16 cellular contexts compared by ENCODE assay signal in the genomic region with DNA sequence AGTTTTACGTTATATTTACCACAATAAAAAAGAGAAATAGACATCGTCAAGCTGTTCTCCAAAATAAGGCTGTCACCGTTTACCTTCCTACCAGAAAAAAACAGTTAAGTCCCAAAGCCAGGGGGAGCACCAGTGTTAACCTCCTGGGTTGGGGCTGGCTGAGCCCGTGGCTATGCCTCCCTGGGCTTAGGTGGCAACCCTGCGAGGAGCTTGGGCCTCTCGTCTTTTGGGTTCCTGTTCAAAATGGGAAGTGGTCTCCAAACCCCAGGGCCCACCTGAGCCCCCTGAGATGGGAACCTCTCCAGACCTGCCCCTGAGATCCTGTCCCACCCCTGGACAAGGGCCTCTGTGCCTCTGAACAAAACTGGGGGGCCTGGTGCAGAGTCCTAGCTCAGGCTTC.
"Had no signal": no experiment of that assay in that cellular context is flagged by ENCODE, and none has a peak within 500 bp of the region (broad histone marks: within the 10 kb centered on the region; RNA-seq: fewer than 3 reads in every experiment).

No MANE protein-coding gene starts in this region.

- H3K4me3 ChIP-seq: lung, thoracic aorta had no signal

- H3K36me3 ChIP-seq: neutrophil, thoracic aorta had no signal

- ATAC-seq: activated CD8-positive, alpha-beta T cell treated with anti-CD3 and anti-CD28 coated beads for 36 hours; effector memory CD8-positive, alpha-beta T cell; WTC11 had no signal

- H3K9me3 ChIP-seq: neutrophil, thoracic aorta had no signal

- DNase-seq: activated CD4-positive, alpha-beta T cell treated with anti-CD3 and anti-CD28 coated beads for 1 hour; activated CD4-positive, alpha-beta T cell treated with anti-CD3 and anti-CD28 coated beads, Interleukin-2, amount 10 ng/mL, durations not matched to agents 7 days and 5 days; activated CD8-positive, alpha-beta T cell treated with anti-CD3 and anti-CD28 coated beads for 36 hours; activated T-cell treated with anti-CD3 and anti-CD28 coated beads, Interleukin-2, amount 50 U/mL, for 48 hours; effector memory CD8-positive, alpha-beta T cell; foreskin fibroblast; naive B cell; retina; stimulated activated CD4-positive, alpha-beta T cell treated with anti-CD3 and anti-CD28 coated beads, Interleukin-2, amount 100 ng/mL, for 48 hours; stimulated activated naive CD4-positive, alpha-beta T cell treated with Interleukin-2 at 50 U/mL for 16 hours; T-helper 2 cell; trophoblast cell had no signal

- H3K27ac ChIP-seq: neutrophil, thoracic aorta had no signal
